In the genomic region with DNA sequence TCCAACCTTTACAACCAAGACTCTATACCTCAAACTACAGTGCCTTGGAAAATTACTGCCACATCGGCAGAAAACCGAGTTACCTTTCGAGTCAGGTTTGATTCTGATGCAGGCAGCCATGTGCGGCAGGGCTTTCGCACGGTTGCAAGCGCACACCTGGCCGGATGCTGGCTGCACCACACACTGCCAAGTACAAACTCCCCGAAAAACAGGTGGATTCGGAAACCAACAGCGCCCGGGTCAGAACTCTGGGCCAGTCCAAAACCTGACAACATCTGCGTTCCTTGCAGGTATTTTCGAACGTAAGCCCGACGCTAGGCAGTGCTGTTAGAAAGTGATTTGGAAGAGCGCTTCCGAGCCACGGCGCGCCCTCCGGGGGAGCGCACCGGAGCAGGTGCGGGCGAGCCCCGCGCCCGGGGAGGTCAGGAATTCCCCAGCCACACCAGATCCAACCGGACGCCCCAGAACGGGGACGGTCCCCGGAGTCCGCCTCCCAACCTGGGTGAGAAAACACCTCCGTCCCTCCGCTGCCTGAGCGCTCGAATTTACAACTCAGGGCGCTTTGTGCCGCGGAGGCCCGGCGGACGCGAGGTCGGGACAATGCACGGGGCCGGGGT, we compare ENCODE assay signal across 8 cellular contexts. TPM values are rescaled to one million over a fixed set of nuclear protein-coding genes. Genes with fewer than 3 reads are reported as not detected.
DNase-seq lines count a peak whose midpoint lies in the region; ATAC-seq and TF ChIP-seq lines count a peak whose summit lies in the region.

No MANE protein-coding gene starts in this region.

- H3K4me1 ChIP-seq in vagina: peaks cover 58% of the 10 kb centered on the region

- peak; percentile 32 for DNase-seq in NCI-H2227 (lab: John Stamatoyannopoulos, UW; ENCODE audit: unreplicated experiment)
- no peak for DNase-seq in NCI-H2227 treated with DMSO at 0.1 percent for 48 hours (lab: John Stamatoyannopoulos, UW)
- peak; percentile 49 for DNase-seq in HT-29 (ENCODE audit: low spot score)
- peak; percentile 14 to 21 for DNase-seq in activated CD4-positive, alpha-beta T cell treated with anti-CD3 and anti-CD28 coated beads, Interleukin-2, amount 50 U/mL, for 24 hours (ENCODE audit: low read depth in 1 of 2, low spot score in 1 of 2)
- peak; percentile 35 to 49 (median 41) for DNase-seq in effector memory CD8-positive, alpha-beta T cell
- DNase-seq in vagina (ENCODE audit: extremely low spot score in 2 of 2): no peak
- no peak for DNase-seq in SKM-1 treated with dmso at 0.1 percent for 144 hours (lab: John Stamatoyannopoulos, UW; ENCODE audit: unreplicated experiment)

- peaks cover 45 to 49% of the 10 kb centered on the region in 2 donors for H3K4me1 Mint-ChIP-seq in effector memory CD8-positive, alpha-beta T cell (ENCODE audit: low read depth in 2 of 2)
- H3K4me1 Mint-ChIP-seq in nephron: peaks cover 54% of the 10 kb centered on the region

- peak overlapping the region; percentile 80 to 84 for H3K4me3 ChIP-seq in vagina

- H3K27ac Mint-ChIP-seq in effector memory CD8-positive, alpha-beta T cell: peak overlapping the region; percentile 88 to 92
- H3K27ac Mint-ChIP-seq in nephron: peak overlapping the region; percentile 80 to 90 (median 89)

- peaks cover 5 to 13% of the 10 kb centered on the region in 2 donors for H3K27me3 Mint-ChIP-seq in effector memory CD8-positive, alpha-beta T cell
- peaks cover 3% of the 10 kb centered on the region for H3K27me3 Mint-ChIP-seq in nephron (ENCODE audit: low read depth)

- no peaks in the 10 kb centered on the region for H3K36me3 ChIP-seq in vagina

- TF ChIP-seq POLR2A in vagina (IDR thresholded peaks at IDR 0.05): no peak

- no peaks in the 10 kb centered on the region for H3K9me3 ChIP-seq in vagina

- H3K27me3 ChIP-seq in vagina: no peaks in the 10 kb centered on the region

- peak overlapping the region; percentile 81 for H3K27ac ChIP-seq in vagina

- intact Hi-C loops in vagina (cut with DNase I): loop anchor here (5.0 kb wide), 2 partner anchors 85 to 130 kb away; partner anchors contain the start of gene HAPSTR1

- TF ChIP-seq CTCF in nephron (IDR thresholded peaks at IDR 0.05; ENCODE audit: unreplicated experiment in 3 of 3) (no peak), vagina (IDR thresholded peaks at IDR 0.05) (no peak)

- H3K9me3 Mint-ChIP-seq in effector memory CD8-positive, alpha-beta T cell: no peaks in the 10 kb centered on the region
- no peaks in the 10 kb centered on the region for H3K9me3 Mint-ChIP-seq in nephron

- peak overlapping the region; percentile 84 to 94 for H3K4me3 Mint-ChIP-seq in effector memory CD8-positive, alpha-beta T cell
- peak overlapping the region; percentile 90 to 98 (median 91) for H3K4me3 Mint-ChIP-seq in nephron

- H3K36me3 Mint-ChIP-seq in effector memory CD8-positive, alpha-beta T cell (ENCODE audit: insufficient read depth): peaks cover 24% of the 10 kb centered on the region
- no peaks in the 10 kb centered on the region for H3K36me3 Mint-ChIP-seq in nephron (ENCODE audit: low read depth)

- peak; percentile 41 for ATAC-seq in effector memory CD8-positive, alpha-beta T cell (replicated peaks)

RNA-seq across cellular contexts. Expression of gene USP7, which starts 1.2 kb away (rescaled TPM):
- 45.8 and 64.7 TPM in 2 replicates for total RNA-seq in HT-29 (2014; rRNA removed; shearing (Covaris generic))
- 112 TPM for total RNA-seq in vagina

Comparison
In these comparisons a context has a peak if more than half of its experiments do, and no peak if none do; other contexts are left out.
1. DNase-seq: peak in NCI-H2227 (single experiment), HT-29 (single experiment), activated CD4-positive, alpha-beta T cell treated with anti-CD3 and anti-CD28 coated beads, Interleukin-2, amount 50 U/mL, for 24 hours (2 of 2) and effector memory CD8-positive, alpha-beta T cell (3 of 3); none in NCI-H2227 treated with DMSO at 0.1 percent for 48 hours (single experiment), vagina (0 of 2) and SKM-1 treated with dmso at 0.1 percent for 144 hours (single experiment).